Comparison of ENCODE assay signal across 8 cellular contexts in genomic region chr15:41501191-41501917, GRCh38. TPM values are rescaled to one million over a fixed set of nuclear protein-coding genes. Genes with fewer than 3 reads are reported as not detected.
DNase-seq lines count a peak whose midpoint lies in the region; ATAC-seq, FAIRE-seq and TF ChIP-seq lines count a peak whose summit lies in the region.

No MANE protein-coding gene starts in this region.

- TF ChIP-seq CTCF in transverse colon (IDR thresholded peaks at IDR 0.05), result no peak

- H3K4me1 ChIP-seq in skeletal muscle satellite cell (ENCODE audit: control insufficient read depth, insufficient read depth, low read length), result peaks cover 17% of the 10 kb centered on the region
- H3K4me1 ChIP-seq in transverse colon, result peaks cover 9 to 22% (median 21%) of the 10 kb centered on the region in 4 donors

- in situ Hi-C loops in transverse colon (cut with MboI; ENCODE audit: low pct_ligation_motif_present in 1 of 4, low pct_unique_long_range_greater_than_20kb in 1 of 4, low sequenced_read_pairs in 3 of 4), result no loop called here

- DNase-seq in GM19239 (ENCODE audit: insufficient read length, low spot score) (no peak), germinal center (ENCODE audit: low spot score) (peak; percentile 58), transverse colon (no peak)
- DNase-seq in activated CD4-positive, alpha-beta T cell treated with anti-CD3 and anti-CD28 coated beads for 48 hours, result peak; percentile 65

- intact Hi-C loops in transverse colon (cut with DNase I; ENCODE audit: low total_unique reads), result no loop called here

- no peaks in the 10 kb centered on the region for H3K36me3 ChIP-seq in skeletal muscle satellite cell (ENCODE audit: insufficient read depth, low read length)
- H3K36me3 ChIP-seq in transverse colon, result no peaks in the 10 kb centered on the region

- WGBS in transverse colon (ENCODE audit: low coverage in 1 of 2), 2 donors, result 52 to 75% methylated on average over 4 to 47 of the region's 56 CpGs

- FAIRE-seq in GM19239 (lab: Jason Lieb, UNC), result peak; percentile 79

- no peak for TF ChIP-seq EP300 in transverse colon (IDR thresholded peaks at IDR 0.05; ENCODE audit: low read depth)

- peaks cover 26% of the 10 kb centered on the region for H3K27me3 ChIP-seq in skeletal muscle satellite cell (ENCODE audit: control insufficient read depth, insufficient read depth, low read length)
- peaks cover 37% of the 10 kb centered on the region for H3K27me3 ChIP-seq in transverse colon

- H3K4me3 ChIP-seq in skeletal muscle satellite cell (ENCODE audit: low read length), result peak overlapping the region; percentile 49
- H3K4me3 ChIP-seq in transverse colon, result peak overlapping the region in 2 of 4 donors; percentile 14 to 36

- ATAC-seq in GM19324 (IDR thresholded peaks at IDR 0.05; ENCODE audit: low FRiP score, unreplicated experiment) (no peak), HG03045 (IDR thresholded peaks at IDR 0.05; ENCODE audit: unreplicated experiment) (no peak), HG03135 (IDR thresholded peaks at IDR 0.05; ENCODE audit: unreplicated experiment) (no peak)

- H3K9me3 ChIP-seq in skeletal muscle satellite cell (replicated peaks; ENCODE audit: low read length), result no peaks in the 10 kb centered on the region
- H3K9me3 ChIP-seq in transverse colon, result no peaks in the 10 kb centered on the region

- no peak overlapping the region for H3K9ac ChIP-seq in skeletal muscle satellite cell (ENCODE audit: low read depth, low read length)

- TF ChIP-seq POLR2A in transverse colon (IDR thresholded peaks at IDR 0.05), result no peak

- no peak overlapping the region for H3K27ac ChIP-seq in transverse colon

- H3K4me2 ChIP-seq in skeletal muscle satellite cell (ENCODE audit: low read length), result peak overlapping the region; percentile 73

RNA-seq across cellular contexts. Expression of gene ITPKA, which starts 7.7 kb away (rescaled TPM):
- 1.5 and 1.8 TPM in 2 replicates for total RNA-seq in skeletal muscle satellite cell (2012; rRNA removed)
- 100 to 1,000 TPM in 3 of 4 donors, 10 to 100 TPM in 1; 57.6 to 161 (median 116) TPM for total RNA-seq in transverse colon

RNA-seq across cellular contexts. Expression of gene LTK, which starts 12.3 kb away (rescaled TPM):
- under 0.01 and 0.25 TPM in 2 replicates for total RNA-seq in skeletal muscle satellite cell (2012; rRNA removed)
- total RNA-seq in transverse colon, result 10 to 100 TPM in 2 of 4 donors, 1 to 10 TPM in 1, under 1 TPM in 1; 0.40 to 15.0 (median 11.6) TPM

RNA-seq across cellular contexts. Expression of gene RPAP1, which starts 42.7 kb away (rescaled TPM):
- 14.4 and 16.2 TPM in 2 replicates for total RNA-seq in skeletal muscle satellite cell (2012; rRNA removed)
- total RNA-seq in transverse colon, result 10 to 100 TPM; 12.3 to 35.6 (median 19.7) TPM

RNA-seq across cellular contexts. Expression of gene TYRO3, which starts 57.7 kb away (rescaled TPM):
- total RNA-seq in skeletal muscle satellite cell (2012; rRNA removed), result 5.3 and 5.9 TPM in 2 replicates
- total RNA-seq in transverse colon, result 1 to 10 TPM in 1 of 4 donors, under 1 TPM in 2, not detected in 1; 0.60 to 1.6 (median 0.82) TPM

Comparison
In these comparisons a context has a peak if more than half of its experiments do, and no peak if none do; other contexts are left out.
1. DNase-seq: peak in activated CD4-positive, alpha-beta T cell treated with anti-CD3 and anti-CD28 coated beads for 48 hours (single experiment) and germinal center (single experiment); none in GM19239 (single experiment) and transverse colon (single experiment).